In genomic region chr11:1755344-1756023, GRCh38 we compare ENCODE assay signal across 1 cellular context.
TF ChIP-seq lines count a peak whose summit lies in the region.

No MANE protein-coding gene starts in this region.

TF ChIP-seq in HEK293, 187 proteins besides CTCF, POLR2A, EP300 and RAD21 (continued from another document):
- TF ChIP-seq BCL11B (tag by site-specific recombination; IDR thresholded peaks at IDR 0.05; ENCODE audit: low read depth) (no peak), ZIC2 (tag by site-specific recombination; IDR thresholded peaks at IDR 0.05) (no peak), ZBTB7A (tag by site-specific recombination; IDR thresholded peaks at IDR 0.05; ENCODE audit: low read depth) (no peak), ZNF626 (tag by site-specific recombination; IDR thresholded peaks at IDR 0.05) (no peak), ZBTB17 (tag by site-specific recombination; IDR thresholded peaks at IDR 0.05) (peak; percentile 39; the same call in 1 of the 2 replicates), GLI2 (tag by site-specific recombination; IDR thresholded peaks at IDR 0.05; ENCODE audit: borderline replicate concordance, low read depth) (no peak)
- TF ChIP-seq, protein P1, sequence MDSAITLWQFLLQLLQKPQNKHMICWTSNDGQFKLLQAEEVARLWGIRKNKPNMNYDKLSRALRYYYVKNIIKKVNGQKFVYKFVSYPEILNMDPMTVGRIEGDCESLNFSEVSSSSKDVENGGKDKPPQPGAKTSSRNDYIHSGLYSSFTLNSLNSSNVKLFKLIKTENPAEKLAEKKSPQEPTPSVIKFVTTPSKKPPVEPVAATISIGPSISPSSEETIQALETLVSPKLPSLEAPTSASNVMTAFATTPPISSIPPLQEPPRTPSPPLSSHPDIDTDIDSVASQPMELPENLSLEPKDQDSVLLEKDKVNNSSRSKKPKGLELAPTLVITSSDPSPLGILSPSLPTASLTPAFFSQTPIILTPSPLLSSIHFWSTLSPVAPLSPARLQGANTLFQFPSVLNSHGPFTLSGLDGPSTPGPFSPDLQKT (IDR thresholded peaks at IDR 0.05; ENCODE audit: borderline replicate concordance, low read depth, low read length): no peak
- TF ChIP-seq, protein P2, sequence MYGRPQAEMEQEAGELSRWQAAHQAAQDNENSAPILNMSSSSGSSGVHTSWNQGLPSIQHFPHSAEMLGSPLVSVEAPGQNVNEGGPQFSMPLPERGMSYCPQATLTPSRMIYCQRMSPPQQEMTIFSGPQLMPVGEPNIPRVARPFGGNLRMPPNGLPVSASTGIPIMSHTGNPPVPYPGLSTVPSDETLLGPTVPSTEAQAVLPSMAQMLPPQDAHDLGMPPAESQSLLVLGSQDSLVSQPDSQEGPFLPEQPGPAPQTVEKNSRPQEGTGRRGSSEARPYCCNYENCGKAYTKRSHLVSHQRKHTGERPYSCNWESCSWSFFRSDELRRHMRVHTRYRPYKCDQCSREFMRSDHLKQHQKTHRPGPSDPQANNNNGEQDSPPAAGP (tag by site-specific recombination; IDR thresholded peaks at IDR 0.05): peak; percentile 75; the same call in 1 of the 2 replicates
